In genomic region chr7:29457565-29457971, GRCh38 we compare ENCODE assay signal across 15 cellular contexts.
A peak's percentile ranks its signal among the peaks of the same experiment; 100 is the strongest.
DNase-seq lines count a peak whose midpoint lies in the region; ATAC-seq, FAIRE-seq and TF ChIP-seq lines count a peak whose summit lies in the region.
"Had no signal": no experiment of that assay in that cellular context is flagged by ENCODE, and none has a peak within 500 bp of the region (broad histone marks: within the 10 kb centered on the region; RNA-seq: fewer than 3 reads in every experiment).

No MANE protein-coding gene starts in this region.

- no peaks in the 10 kb centered on the region for H3K9me3 Mint-ChIP-seq in activated naive CD8-positive, alpha-beta T cell treated with anti-CD3 and anti-CD28 coated beads, Interleukin-2, amount 50 U/mL, for 24 hours

- H3K4me1 Mint-ChIP-seq in activated naive CD8-positive, alpha-beta T cell treated with anti-CD3 and anti-CD28 coated beads, Interleukin-2, amount 50 U/mL, for 24 hours = no peaks in the 10 kb centered on the region

- H3K4me3 Mint-ChIP-seq in activated naive CD8-positive, alpha-beta T cell treated with anti-CD3 and anti-CD28 coated beads, Interleukin-2, amount 50 U/mL, for 24 hours = no peak overlapping the region

- H3K36me3 Mint-ChIP-seq in activated naive CD8-positive, alpha-beta T cell treated with anti-CD3 and anti-CD28 coated beads, Interleukin-2, amount 50 U/mL, for 24 hours (ENCODE audit: low read depth) = no peaks in the 10 kb centered on the region

- no peak for ATAC-seq in activated naive CD8-positive, alpha-beta T cell treated with anti-CD3 and anti-CD28 coated beads, Interleukin-2, amount 50 U/mL, for 24 hours
- no peak for ATAC-seq in GM21526 (IDR thresholded peaks at IDR 0.05; ENCODE audit: low FRiP score, unreplicated experiment)
- ATAC-seq: Panc1, upper lobe of right lung had no signal

- no peak for FAIRE-seq in bronchial epithelial cell (lab: Jason Lieb, UNC)

- H3K9ac ChIP-seq in HUES48 (ENCODE audit: low read depth, low read length) = no peak overlapping the region
- H3K9ac ChIP-seq: BLaER1 had no signal

- TF ChIP-seq CTCF in bronchial epithelial cell (IDR thresholded peaks at IDR 0.05; ENCODE audit: insufficient read depth, low read length, severe bottlenecking) (no peak), breast epithelium (IDR thresholded peaks at IDR 0.05) (no peak)

- TF ChIP-seq POLR2A in breast epithelium (IDR thresholded peaks at IDR 0.05) = no peak

- H3K4me3 ChIP-seq in HUES48 (ENCODE audit: low read depth, low read length) = no peak overlapping the region
- no peak overlapping the region for H3K4me3 ChIP-seq in bronchial epithelial cell (ENCODE audit: low read depth, low read length)
- no peak overlapping the region for H3K4me3 ChIP-seq in mesodermal cell (ENCODE audit: extremely low read depth, insufficient read depth, low read length, poor library complexity, severe bottlenecking)
- H3K4me3 ChIP-seq in breast epithelium = no peak overlapping the region
- H3K4me3 ChIP-seq: BLaER1, upper lobe of right lung had no signal

- WGBS in mesodermal cell (ENCODE audit: insufficient coverage in 2 of 2), 2 experiments = 53 to 56% methylated on average over 7 of the region's 7 CpGs

- H3K4me1 ChIP-seq in HUES48 (ENCODE audit: control insufficient read depth, insufficient read depth, low read length) = peaks cover 7% of the 10 kb centered on the region; the same call in 1 of the 2 replicates
- H3K4me1 ChIP-seq in mesodermal cell (ENCODE audit: control insufficient read depth, insufficient read depth, low read length, poor library complexity, severe bottlenecking) = peaks cover 16% of the 10 kb centered on the region
- H3K4me1 ChIP-seq in breast epithelium = no peaks in the 10 kb centered on the region
- H3K4me1 ChIP-seq: BLaER1, upper lobe of right lung had no signal

- H3K27me3 Mint-ChIP-seq in activated naive CD8-positive, alpha-beta T cell treated with anti-CD3 and anti-CD28 coated beads, Interleukin-2, amount 50 U/mL, for 24 hours = no peaks in the 10 kb centered on the region

- H3K36me3 ChIP-seq in HUES48 (ENCODE audit: control insufficient read depth, insufficient read depth, low read length) (no peaks in the 10 kb centered on the region), bronchial epithelial cell (ENCODE audit: control insufficient read depth, insufficient read depth, low read length) (no peaks in the 10 kb centered on the region), mesodermal cell (ENCODE audit: control insufficient read depth, insufficient read depth, low read length) (no peaks in the 10 kb centered on the region), breast epithelium (no peaks in the 10 kb centered on the region)
- H3K36me3 ChIP-seq: BLaER1, upper lobe of right lung had no signal

- H3K9me3 ChIP-seq in HUES48 (ENCODE audit: control insufficient read depth, insufficient read depth, low read length) (no peaks in the 10 kb centered on the region), mesodermal cell (ENCODE audit: control insufficient read depth, low read length) (no peaks in the 10 kb centered on the region), breast epithelium (no peaks in the 10 kb centered on the region)
- H3K9me3 ChIP-seq: BLaER1, upper lobe of right lung had no signal

- H3K27me3 ChIP-seq in HUES48 (ENCODE audit: control insufficient read depth, insufficient read depth, low read length) (no peaks in the 10 kb centered on the region), bronchial epithelial cell (ENCODE audit: control insufficient read depth, insufficient read depth, low read length) (peaks cover 1% of the 10 kb centered on the region), breast epithelium (no peaks in the 10 kb centered on the region)
- H3K27me3 ChIP-seq: BLaER1, upper lobe of right lung had no signal

- DNase-seq in AG08395 (ENCODE audit: low spot score) = peak; percentile 26
- peak; percentile 10 for DNase-seq in bronchial epithelial cell (ENCODE audit: low read depth)
- no peak for DNase-seq in activated naive CD8-positive, alpha-beta T cell treated with anti-CD3 and anti-CD28 coated beads, Interleukin-2, amount 50 U/mL, for 24 hours
- no peak for DNase-seq in breast epithelium (ENCODE audit: low spot score in 2 of 2)
- DNase-seq in mesenteric fat pad (ENCODE audit: low spot score) = no peak
- DNase-seq: activated naive CD4-positive, alpha-beta T cell treated with anti-CD3 and anti-CD28 coated beads, Interleukin-2, amount 50 U/mL, for 16 hours; effector CD8-positive, alpha-beta T cell; NCI-H2081 treated with DMSO at 0.1 percent for 48 hours; T-helper 9 cell; upper lobe of right lung had no signal

- H3K27ac ChIP-seq in HUES48 (ENCODE audit: low read depth, low read length) (peak overlapping the region; percentile 34), mesodermal cell (ENCODE audit: low read depth, low read length, severe bottlenecking) (peak overlapping the region; percentile 64), breast epithelium (no peak overlapping the region)
- H3K27ac ChIP-seq: BLaER1, upper lobe of right lung had no signal

- intact Hi-C loops in breast epithelium (cut with DNase I; ENCODE audit: low total_unique reads) = no loop called here

- H3K27ac Mint-ChIP-seq in activated naive CD8-positive, alpha-beta T cell treated with anti-CD3 and anti-CD28 coated beads, Interleukin-2, amount 50 U/mL, for 24 hours = no peak overlapping the region

Comparison
In these comparisons a context has a peak if more than half of its experiments do, and no peak if none do; other contexts are left out.
1. DNase-seq: peak in AG08395 (single experiment) and bronchial epithelial cell (single experiment); none in activated naive CD8-positive, alpha-beta T cell treated with anti-CD3 and anti-CD28 coated beads, Interleukin-2, amount 50 U/mL, for 24 hours (single experiment), breast epithelium (0 of 2) and mesenteric fat pad (single experiment).
2. H3K27ac ChIP-seq: peak in HUES48 (single experiment) and mesodermal cell (single experiment); none in breast epithelium (0 of 2).